8 cellular contexts compared by ENCODE assay signal in the genomic region with DNA sequence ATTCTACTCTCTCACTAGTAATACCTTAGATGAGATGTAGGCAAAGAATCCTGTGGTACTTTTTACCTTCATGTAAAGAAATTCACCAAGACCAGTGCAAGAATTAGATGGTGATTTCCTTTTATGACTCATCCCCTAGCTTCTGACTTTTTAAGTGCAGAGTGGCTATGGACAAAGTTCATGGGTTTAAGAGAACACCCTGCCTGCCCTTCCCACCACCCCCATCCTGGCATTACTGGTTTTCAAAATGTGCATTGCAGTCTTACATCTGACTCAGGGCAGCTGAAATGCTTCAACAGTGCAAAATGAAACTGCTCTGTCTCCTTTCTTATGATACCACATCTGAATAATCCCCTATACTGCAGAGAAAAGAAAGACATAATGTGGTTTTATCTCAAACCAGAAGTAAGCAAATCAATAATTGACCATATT. TPM values are rescaled to one million over a fixed set of nuclear protein-coding genes. Genes with fewer than 3 reads are reported as not detected.
A peak's percentile ranks its signal among the peaks of the same experiment; 100 is the strongest.
DNase-seq lines count a peak whose midpoint lies in the region; ATAC-seq and TF ChIP-seq lines count a peak whose summit lies in the region.

No MANE protein-coding gene starts in this region.

- in situ Hi-C loops in GM23248 (cut with MboI) = loop anchor here (10.0 kb wide), 2 partner anchors 507 to 727 kb away; no protein-coding TSS in a partner anchor
- in situ Hi-C loops in HAP-1 (cut with MboI; ENCODE audit: low sequenced_read_pairs) = loop anchor here (5.0 kb wide), 1 partner anchor 494 kb away; no protein-coding TSS in a partner anchor

- peak overlapping the region; percentile 49 for H3K4me3 ChIP-seq in GM23248
- no peak overlapping the region for H3K4me3 ChIP-seq in MG63
- no peak overlapping the region for H3K4me3 ChIP-seq in fibroblast of pulmonary artery (replicated peaks; ENCODE audit: low read depth, low read length)
- no peak overlapping the region for H3K4me3 ChIP-seq in HAP-1

- H3K36me3 ChIP-seq in GM23248 (ENCODE audit: low read depth) (no peaks in the 10 kb centered on the region), MG63 (no peaks in the 10 kb centered on the region), HAP-1 (replicated peaks) (peaks cover 7% of the 10 kb centered on the region; the same call in 1 of the 2 replicates)

- peak overlapping the region; percentile 52 for H3K4me2 ChIP-seq in GM23248 (ENCODE audit: unreplicated experiment)

- TF ChIP-seq CTCF in fibroblast of pulmonary artery (IDR thresholded peaks at IDR 0.05; ENCODE audit: low read length, missing control alignments) = no peak

- intact Hi-C loops in posterior vena cava (cut with DNase I) = loop anchor here (5.0 kb wide), 3 partner anchors 419 to 504 kb away; no protein-coding TSS in a partner anchor

- H2AFZ ChIP-seq in GM23248 = peak overlapping the region; percentile 36

- H3K27me3 ChIP-seq in GM23248 (replicated peaks; ENCODE audit: insufficient read depth) (no peaks in the 10 kb centered on the region), MG63 (no peaks in the 10 kb centered on the region), HAP-1 (ENCODE audit: low read depth) (no peaks in the 10 kb centered on the region)

- peak overlapping the region; percentile 56 for H3K9ac ChIP-seq in GM23248

- peak overlapping the region; percentile 61 for H3K27ac ChIP-seq in GM23248

- DNase-seq in GM23248 = peak; percentile 81
- DNase-seq in MG63 = peak; percentile 65
- DNase-seq in fibroblast of pulmonary artery (ENCODE audit: low read depth) = peak; percentile 52
- DNase-seq in HAP-1 (ENCODE audit: low spot score in 2 of 2) = no peak
- no peak for DNase-seq in AG08395 (ENCODE audit: low spot score)
- DNase-seq in posterior vena cava (ENCODE audit: low spot score) = no peak
- DNase-seq in OCI-M2 (lab: John Stamatoyannopoulos, UW; ENCODE audit: unreplicated experiment) = no peak

- no peaks in the 10 kb centered on the region for H3K79me2 ChIP-seq in GM23248 (ENCODE audit: insufficient read depth)

- H3K9me2 ChIP-seq in GM23248 (ENCODE audit: insufficient read depth) = no peaks in the 10 kb centered on the region

- H3K4me1 ChIP-seq in GM23248 (ENCODE audit: insufficient read depth) (peaks cover 45% of the 10 kb centered on the region), HAP-1 (no peaks in the 10 kb centered on the region)

- H4K20me1 ChIP-seq in GM23248 (ENCODE audit: insufficient read depth) = no peaks in the 10 kb centered on the region

- peak; percentile 88 for ATAC-seq in GM18508 (IDR thresholded peaks at IDR 0.05; ENCODE audit: insufficient read depth, unreplicated experiment)

- no peaks in the 10 kb centered on the region for H3K9me3 ChIP-seq in GM23248 (ENCODE audit: low read depth)
- no peaks in the 10 kb centered on the region for H3K9me3 ChIP-seq in MG63
- H3K9me3 ChIP-seq in HAP-1 = no peaks in the 10 kb centered on the region

- H3F3A ChIP-seq in GM23248 (ENCODE audit: insufficient read depth) = peaks cover 24% of the 10 kb centered on the region

RNA-seq across cellular contexts. Expression of a gene that starts 22.6 kb away (rescaled TPM):
- total RNA-seq in GM23248 (2014; rRNA removed; shearing (Covaris generic)) = 7.2 and 15.5 TPM in 2 replicates
- 18.6 and 18.7 TPM in 2 replicates for polyA plus RNA-seq in GM23248 (2016; fragmentation: Nextera tagmentation; extraction: Ambion mirVana)
- 14.8 and 15.4 TPM in 2 replicates for total RNA-seq in MG63 (2014; rRNA removed; shearing (Covaris generic); ENCODE audit: low replicate concordance)
- 10 to 100 TPM; 12.3 to 14.1 TPM for total RNA-seq in posterior vena cava

RNA-seq across cellular contexts. Expression of a gene that starts 22.7 kb away (rescaled TPM):
- total RNA-seq in GM23248 (2014; rRNA removed; shearing (Covaris generic)) = 5.3 and 6.6 TPM in 2 replicates
- polyA plus RNA-seq in GM23248 (2016; fragmentation: Nextera tagmentation; extraction: Ambion mirVana) = 7.0 TPM in 2 replicates
- 1.2 and 3.6 TPM in 2 replicates for total RNA-seq in MG63 (2014; rRNA removed; shearing (Covaris generic); ENCODE audit: low replicate concordance)
- total RNA-seq in posterior vena cava = 1 to 10 TPM; 5.7 to 6.0 TPM

Comparison
In these comparisons a context has a peak if more than half of its experiments do, and no peak if none do; other contexts are left out.
1. DNase-seq: peak in GM23248 (single experiment), MG63 (single experiment) and fibroblast of pulmonary artery (single experiment); none in HAP-1 (0 of 2), AG08395 (single experiment), posterior vena cava (single experiment) and OCI-M2 (single experiment).